ENCODE assay signal across 8 cellular contexts in genomic region chr12:100573499-100574261, GRCh38. TPM values are rescaled to one million over a fixed set of nuclear protein-coding genes. Genes with fewer than 3 reads are reported as not detected.
DNase-seq lines count a peak whose midpoint lies in the region; ATAC-seq, FAIRE-seq and TF ChIP-seq lines count a peak whose summit lies in the region.

Gene GAS2L3 (plus strand): TSS chr12:100573684. CDS start chr12:100594905, 21,221 bp downstream.

- peaks cover 7% of the 10 kb centered on the region for H3K4me1 Mint-ChIP-seq in astrocyte (ENCODE audit: low read depth, unreplicated experiment)
- H3K4me1 Mint-ChIP-seq in progenitor cell of endocrine pancreas (ENCODE audit: low read depth), result peaks cover 18% of the 10 kb centered on the region

- peaks cover 0 to 3% of the 10 kb centered on the region in 2 experiments; a peak in 2 of 3 replicates for H3K36me3 ChIP-seq in HEK293 (ENCODE audit: control insufficient read depth in 2 of 2, insufficient read depth in 1 of 2, low read length in 2 of 2)
- no peaks in the 10 kb centered on the region for H3K36me3 ChIP-seq in SU-DHL-6 (ENCODE audit: low read length)
- no peaks in the 10 kb centered on the region for H3K36me3 ChIP-seq in astrocyte (ENCODE audit: insufficient read depth, low read length)
- H3K36me3 ChIP-seq in uterus, result no peaks in the 10 kb centered on the region

- H3K9me3 ChIP-seq in HEK293 (ENCODE audit: control insufficient read depth, insufficient read depth, low read depth, low read length), result no peaks in the 10 kb centered on the region
- H3K9me3 ChIP-seq in SU-DHL-6 (ENCODE audit: insufficient read depth, low read length), result no peaks in the 10 kb centered on the region
- H3K9me3 ChIP-seq in astrocyte (ENCODE audit: insufficient read depth, low read depth, low read length), result no peaks in the 10 kb centered on the region
- no peaks in the 10 kb centered on the region for H3K9me3 ChIP-seq in right cardiac atrium (ENCODE audit: control insufficient read depth, low read length)
- no peaks in the 10 kb centered on the region for H3K9me3 ChIP-seq in uterus

- H3K36me3 Mint-ChIP-seq in astrocyte (ENCODE audit: low read depth, unreplicated experiment) (peaks cover 2% of the 10 kb centered on the region), progenitor cell of endocrine pancreas (ENCODE audit: insufficient read depth) (peaks cover 5% of the 10 kb centered on the region)

- H3K79me2 ChIP-seq in SU-DHL-6 (ENCODE audit: insufficient read depth, low read length) (no peaks in the 10 kb centered on the region), astrocyte (ENCODE audit: insufficient read depth, low read length) (peaks cover 50% of the 10 kb centered on the region)

- H3K9me3 Mint-ChIP-seq in astrocyte (ENCODE audit: unreplicated experiment) (peaks cover 2% of the 10 kb centered on the region), progenitor cell of endocrine pancreas (ENCODE audit: low read depth) (no peaks in the 10 kb centered on the region)

- peak within 1 kb of the TSS; percentile 79 for H2AFZ ChIP-seq in SU-DHL-6 (ENCODE audit: low read depth, low read length, severe bottlenecking)
- peak within 1 kb of the TSS; percentile 99 for H2AFZ ChIP-seq in astrocyte (ENCODE audit: low read depth, low read length)

- H3K4me3 ChIP-seq in HEK293 (ENCODE audit: low read depth, low read length), result peak within 1 kb of the TSS; percentile 89
- H3K4me3 ChIP-seq in SU-DHL-6 (ENCODE audit: insufficient read depth, low read length, poor library complexity, severe bottlenecking), result peak within 1 kb of the TSS; percentile 60
- H3K4me3 ChIP-seq in astrocyte (ENCODE audit: insufficient read depth, low read depth, low read length), result peak within 1 kb of the TSS; percentile 90
- H3K4me3 ChIP-seq in right cardiac atrium (ENCODE audit: low read length), result peak within 1 kb of the TSS; percentile 68
- H3K4me3 ChIP-seq in uterus, result peak within 1 kb of the TSS; percentile 37 to 64

- DNase-seq in GM10248 (ENCODE audit: extremely low spot score) (peak; percentile 90), MV-4-11 (lab: John Stamatoyannopoulos, UW) (peak; percentile 82), astrocyte (ENCODE audit: low read depth) (peak; percentile 66), right cardiac atrium (peak; percentile 92 to 98 (median 96)), progenitor cell of endocrine pancreas (ENCODE audit: low spot score, unreplicated experiment) (peak; percentile 85), uterus (peak; percentile 75 to 82)

- peak; percentile 37 to 43 for TF ChIP-seq POLR2A in uterus (IDR thresholded peaks at IDR 0.05)

- H3K9ac ChIP-seq in SU-DHL-6 (ENCODE audit: low read length) (peak within 1 kb of the TSS; percentile 64), astrocyte (ENCODE audit: low read length) (peak within 1 kb of the TSS; percentile 87)

- no peak for FAIRE-seq in astrocyte (lab: Jason Lieb, UNC)

- no peaks in the 10 kb centered on the region for H4K20me1 ChIP-seq in SU-DHL-6 (ENCODE audit: low read depth, low read length)
- peaks cover 6% of the 10 kb centered on the region for H4K20me1 ChIP-seq in astrocyte (ENCODE audit: insufficient read depth, low read length)

- peaks cover 22% of the 10 kb centered on the region for H3K27me3 Mint-ChIP-seq in astrocyte (ENCODE audit: low read depth, unreplicated experiment)
- H3K27me3 Mint-ChIP-seq in progenitor cell of endocrine pancreas, result peaks cover 16% of the 10 kb centered on the region

- intact Hi-C loops in right cardiac atrium (cut with DNase I), result no loop called here
- intact Hi-C loops in uterus (cut with DNase I; ENCODE audit: low total_unique reads), result no loop called here

- H3K27me3 ChIP-seq in SU-DHL-6 (ENCODE audit: low read length) (no peaks in the 10 kb centered on the region), astrocyte (ENCODE audit: insufficient read depth, low read length) (peaks cover 2% of the 10 kb centered on the region), right cardiac atrium (ENCODE audit: control insufficient read depth, insufficient read depth) (no peaks in the 10 kb centered on the region), uterus (no peaks in the 10 kb centered on the region)

- peaks cover 15% of the 10 kb centered on the region; the same call in 1 of the 2 replicates for H3K4me1 ChIP-seq in HEK293 (ENCODE audit: control insufficient read depth, insufficient read depth, low read length)
- H3K4me1 ChIP-seq in astrocyte (ENCODE audit: insufficient read depth, low read length), result peaks cover 6% of the 10 kb centered on the region
- peaks cover 3% of the 10 kb centered on the region for H3K4me1 ChIP-seq in right cardiac atrium (ENCODE audit: control insufficient read depth, insufficient read depth, low read length)
- peaks cover 0 to 6% of the 10 kb centered on the region in 2 donors for H3K4me1 ChIP-seq in uterus

- H3K27ac Mint-ChIP-seq in astrocyte (ENCODE audit: unreplicated experiment) (peak within 1 kb of the TSS; percentile 36), progenitor cell of endocrine pancreas (peak within 1 kb of the TSS; percentile 99)

- WGBS in right cardiac atrium, result under 1% methylated on average over 63 of the region's 63 CpGs

- no peaks in the 10 kb centered on the region for H3F3A ChIP-seq in SU-DHL-6 (ENCODE audit: insufficient read depth)

- H3K4me2 ChIP-seq in SU-DHL-6 (ENCODE audit: low read depth, low read length, poor library complexity, severe bottlenecking) (peak within 1 kb of the TSS; percentile 43), astrocyte (ENCODE audit: low read length) (peak within 1 kb of the TSS; percentile 96)

- H3K4me3 Mint-ChIP-seq in astrocyte (ENCODE audit: unreplicated experiment) (peak within 1 kb of the TSS; percentile 93), progenitor cell of endocrine pancreas (ENCODE audit: low read depth) (peak within 1 kb of the TSS; percentile 98)

- CTCF ChIA-PET in GM10248 (lab: Yijun Ruan, JAX), result interaction anchor here (0.9 to 1.5 kb wide), 2 partner anchors 23 to 98 kb away, joined by 3 to 4 read pairs; no protein-coding TSS in a partner anchor
- CTCF ChIA-PET in HEK293 (lab: Yijun Ruan, JAX), result interaction anchor here (0.7 to 3.0 kb wide), 2 partner anchors 19 to 257 kb away, joined by 3 to 13 read pairs; no protein-coding TSS in a partner anchor

- ATAC-seq in right cardiac atrium, result peak; percentile 99 to 100

- POLR2A ChIA-PET in GM10248 (lab: Yijun Ruan, JAX) (interaction anchor here (0.6 kb wide), 1 partner anchor 1256 kb away, joined by 7 read pairs; no protein-coding TSS in a partner anchor), HEK293 (lab: Yijun Ruan, JAX) (interaction anchor here (0.5 to 1.3 kb wide), 3 partner anchors 18 to 688 kb away, joined by 3 to 6 read pairs (median 4); partner anchors contain the start of genes DEPDC4 and SCYL2)

- no peak for TF ChIP-seq CTCF in GM10248 (IDR thresholded peaks at IDR 0.05; ENCODE audit: control extremely low read depth, extremely low read depth, low read depth, missing control alignments)
- TF ChIP-seq CTCF in HEK293 (tag by site-specific recombination; IDR thresholded peaks at IDR 0.05), result no peak
- TF ChIP-seq CTCF in SU-DHL-6 (IDR thresholded peaks at IDR 0.05; ENCODE audit: insufficient read depth, low read length, poor library complexity, severe bottlenecking), result no peak
- TF ChIP-seq CTCF in astrocyte (IDR thresholded peaks at IDR 0.05; ENCODE audit: insufficient read depth, low read depth, low read length), result no peak
- TF ChIP-seq CTCF in progenitor cell of endocrine pancreas (IDR thresholded peaks at IDR 0.05; ENCODE audit: unreplicated experiment), result no peak
- TF ChIP-seq CTCF in uterus (IDR thresholded peaks at IDR 0.05), result peak in 2 of 4 experiments; percentile 5 to 18

- H3K9me2 ChIP-seq in SU-DHL-6 (replicated peaks; ENCODE audit: insufficient read depth, low read length), result no peaks in the 10 kb centered on the region

- H3K27ac ChIP-seq in HEK293 (ENCODE audit: extremely low read depth, low read depth, low read length) (peak within 1 kb of the TSS; percentile 46; the same call in 1 of the 2 replicates), SU-DHL-6 (ENCODE audit: low read depth, low read length) (no peak within 1 kb of the TSS), astrocyte (ENCODE audit: low read depth, low read length) (peak within 1 kb of the TSS; percentile 68), right cardiac atrium (ENCODE audit: low read length) (peak within 1 kb of the TSS; percentile 60), uterus (peak within 1 kb of the TSS; percentile 20 to 51)

TF ChIP-seq in HEK293, 187 proteins besides CTCF, POLR2A, EP300 and RAD21 (continues in another document):
- TF ChIP-seq, protein P1, sequence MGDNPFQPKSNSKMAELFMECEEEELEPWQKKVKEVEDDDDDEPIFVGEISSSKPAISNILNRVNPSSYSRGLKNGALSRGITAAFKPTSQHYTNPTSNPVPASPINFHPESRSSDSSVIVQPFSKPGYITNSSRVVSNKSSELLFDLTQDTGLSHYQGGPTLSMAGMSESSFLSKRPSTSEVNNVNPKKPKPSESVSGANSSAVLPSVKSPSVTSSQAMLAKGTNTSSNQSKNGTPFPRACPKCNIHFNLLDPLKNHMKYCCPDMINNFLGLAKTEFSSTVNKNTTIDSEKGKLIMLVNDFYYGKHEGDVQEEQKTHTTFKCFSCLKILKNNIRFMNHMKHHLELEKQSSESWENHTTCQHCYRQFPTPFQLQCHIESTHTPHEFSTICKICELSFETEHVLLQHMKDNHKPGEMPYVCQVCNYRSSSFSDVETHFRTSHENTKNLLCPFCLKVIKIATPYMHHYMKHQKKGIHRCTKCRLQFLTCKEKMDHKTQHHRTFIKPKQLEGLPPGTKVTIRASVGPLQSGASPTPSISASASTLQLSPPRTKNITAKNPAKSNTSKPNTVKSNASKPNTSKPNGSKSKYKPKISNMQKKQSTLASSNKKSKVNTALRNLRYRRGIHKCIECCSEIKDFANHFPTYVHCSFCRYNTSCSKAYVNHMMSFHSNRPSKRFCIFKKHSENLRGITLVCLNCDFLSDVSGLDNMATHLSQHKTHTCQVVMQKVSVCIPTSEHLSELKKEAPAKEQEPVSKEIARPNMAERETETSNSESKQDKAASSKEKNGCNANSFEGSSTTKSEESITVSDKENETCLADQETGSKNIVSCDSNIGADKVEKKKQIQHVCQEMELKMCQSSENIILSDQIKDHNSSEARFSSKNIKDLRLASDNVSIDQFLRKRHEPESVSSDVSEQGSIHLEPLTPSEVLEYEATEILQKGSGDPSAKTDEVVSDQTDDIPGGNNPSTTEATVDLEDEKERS (tag by site-specific recombination; IDR thresholded peaks at IDR 0.05), result no peak

RNA-seq across cellular contexts. Expression of gene GAS2L3, which starts in this region (rescaled TPM):
- 3.4 and 5.2 TPM in 2 replicates for total RNA-seq in astrocyte
- total RNA-seq in right cardiac atrium, result 1 to 10 TPM; 3.0 to 3.7 (median 3.3) TPM
- 1.4 TPM for polyA plus RNA-seq in right cardiac atrium
- total RNA-seq in progenitor cell of endocrine pancreas, result 55.1 and 56.8 TPM in 2 replicates
- 10 to 100 TPM in 1 of 4 donors, 1 to 10 TPM in 1, not detected in 2; 2.5 to 45.8 TPM for total RNA-seq in uterus
